In genomic region chr20:25195962-25196700, GRCh38 we compare ENCODE assay signal across 1 cellular context.
TF ChIP-seq lines count a peak whose summit lies in the region.

No MANE protein-coding gene starts in this region.

TF ChIP-seq in HepG2, 621 proteins besides CTCF, POLR2A, EP300 and RAD21 (continued from another document and continues in another):
- TF ChIP-seq ZBTB40 (IDR thresholded peaks at IDR 0.05) (no peak), ZBTB40 (CRISPR knock-in tag; IDR thresholded peaks at IDR 0.05) (0 out of 2 replicates have a peak, but pooled peaks have one; percentile 1), MED1 (CRISPR knock-in tag; IDR thresholded peaks at IDR 0.05) (no peak; the same call in 1 of the 2 replicates), POGZ (CRISPR knock-in tag; IDR thresholded peaks at IDR 0.05) (peak; percentile 7; the same call in 1 of the 2 replicates), ZNF256 (CRISPR knock-in tag; conservative IDR thresholded peaks at IDR 0.05) (peak; percentile 20; the same call in 1 of the 2 replicates), XRCC5 (optimal IDR thresholded peaks at IDR 0.05; ENCODE audit: low read length) (peak; percentile 54), GLI4 (CRISPR knock-in tag; IDR thresholded peaks at IDR 0.05; ENCODE audit: borderline replicate concordance) (peak; percentile 24; the same call in 1 of the 2 replicates), GATAD2A (CRISPR knock-in tag; IDR thresholded peaks at IDR 0.05) (peak; percentile 35; the same call in 1 of the 2 replicates), PAF1 (CRISPR knock-in tag; IDR thresholded peaks at IDR 0.05) (no peak), PBX3 (CRISPR knock-in tag; IDR thresholded peaks at IDR 0.05; ENCODE audit: borderline replicate concordance) (0 out of 2 replicates have a peak, but pooled peaks have one; percentile 2), ZKSCAN8 (CRISPR knock-in tag; IDR thresholded peaks at IDR 0.05; ENCODE audit: borderline replicate concordance) (0 out of 2 replicates have a peak, but pooled peaks have one; percentile 3), ERF (CRISPR knock-in tag; IDR thresholded peaks at IDR 0.05) (peak; percentile 16; the same call in 1 of the 2 replicates), HOXD1 (CRISPR knock-in tag; IDR thresholded peaks at IDR 0.05) (0 out of 2 replicates have a peak, but pooled peaks have one; percentile 33), ARHGAP35 (CRISPR knock-in tag; IDR thresholded peaks at IDR 0.05; ENCODE audit: borderline replicate concordance) (no peak; the same call in 1 of the 2 replicates), MZF1 (CRISPR knock-in tag; IDR thresholded peaks at IDR 0.05; ENCODE audit: borderline replicate concordance) (no peak), HNRNPLL (IDR thresholded peaks at IDR 0.05; ENCODE audit: low read depth, low read length, poor library complexity, severe bottlenecking) (peak; percentile 53), ZSCAN25 (CRISPR knock-in tag; IDR thresholded peaks at IDR 0.05) (no peak), ZNF264 (CRISPR knock-in tag; IDR thresholded peaks at IDR 0.05) (peak; percentile 59; the same call in 1 of the 2 replicates), ZBTB38 (CRISPR knock-in tag; IDR thresholded peaks at IDR 0.05) (no peak; the same call in 1 of the 2 replicates), BRF2 (CRISPR knock-in tag; IDR thresholded peaks at IDR 0.05) (no peak), ZNF354B (CRISPR knock-in tag; IDR thresholded peaks at IDR 0.05) (no peak), ZNF772 (CRISPR knock-in tag; IDR thresholded peaks at IDR 0.05) (0 out of 2 replicates have a peak, but pooled peaks have one; percentile 42), ZFP90 (CRISPR knock-in tag; IDR thresholded peaks at IDR 0.05; ENCODE audit: borderline replicate concordance) (peak; percentile 77; the same call in 1 of the 2 replicates), AGO2 (optimal IDR thresholded peaks at IDR 0.05; ENCODE audit: low read depth, low read length) (peak; percentile 14), SAFB2 (CRISPR knock-in tag; IDR thresholded peaks at IDR 0.05; ENCODE audit: borderline replicate concordance, low read depth) (peak; percentile 38; the same call in 1 of the 2 replicates), ZNF710 (CRISPR knock-in tag; IDR thresholded peaks at IDR 0.05; ENCODE audit: borderline replicate concordance) (0 out of 2 replicates have a peak, but pooled peaks have one; percentile 2), KDM5B (CRISPR knock-in tag; IDR thresholded peaks at IDR 0.05; ENCODE audit: borderline replicate concordance) (peak; percentile 31), BRD4 (CRISPR knock-in tag; IDR thresholded peaks at IDR 0.05) (peak; percentile 49; the same call in 1 of the 2 replicates), ZSCAN30 (CRISPR knock-in tag; IDR thresholded peaks at IDR 0.05) (peak; percentile 54; the same call in 1 of the 2 replicates), HDAC1 (CRISPR knock-in tag; IDR thresholded peaks at IDR 0.05) (peak; percentile 58), HNF1B (CRISPR knock-in tag; IDR thresholded peaks at IDR 0.05) (peak; percentile 47; the same call in 1 of the 2 replicates), E2F2 (CRISPR knock-in tag; IDR thresholded peaks at IDR 0.05; ENCODE audit: borderline replicate concordance) (peak; percentile 9; the same call in 1 of the 2 replicates), AKAP8 (CRISPR knock-in tag; IDR thresholded peaks at IDR 0.05) (0 out of 2 replicates have a peak, but pooled peaks have one; percentile 12), RFXANK (CRISPR knock-in tag; IDR thresholded peaks at IDR 0.05) (no peak), ZNF30 (CRISPR knock-in tag; IDR thresholded peaks at IDR 0.05) (no peak; the same call in 1 of the 2 replicates), MED13 (CRISPR knock-in tag; IDR thresholded peaks at IDR 0.05) (0 out of 2 replicates have a peak, but pooled peaks have one; percentile 7), ZBTB2 (CRISPR knock-in tag; IDR thresholded peaks at IDR 0.05; ENCODE audit: low read depth) (peak; percentile 29; the same call in 1 of the 2 replicates), KAT8 (CRISPR knock-in tag; IDR thresholded peaks at IDR 0.05) (0 out of 2 replicates have a peak, but pooled peaks have one; percentile 18), JUNB (CRISPR knock-in tag; IDR thresholded peaks at IDR 0.05; ENCODE audit: borderline replicate concordance) (peak; percentile 59; the same call in 1 of the 2 replicates), HOXA5 (CRISPR knock-in tag; IDR thresholded peaks at IDR 0.05) (0 out of 2 replicates have a peak, but pooled peaks have one; percentile 29), SKIL (CRISPR knock-in tag; IDR thresholded peaks at IDR 0.05; ENCODE audit: borderline replicate concordance) (peak; percentile 60), ARNT2 (CRISPR knock-in tag; IDR thresholded peaks at IDR 0.05; ENCODE audit: low read depth) (no peak)
